Comparison of ENCODE assay signal across 14 cellular contexts in the genomic region with DNA sequence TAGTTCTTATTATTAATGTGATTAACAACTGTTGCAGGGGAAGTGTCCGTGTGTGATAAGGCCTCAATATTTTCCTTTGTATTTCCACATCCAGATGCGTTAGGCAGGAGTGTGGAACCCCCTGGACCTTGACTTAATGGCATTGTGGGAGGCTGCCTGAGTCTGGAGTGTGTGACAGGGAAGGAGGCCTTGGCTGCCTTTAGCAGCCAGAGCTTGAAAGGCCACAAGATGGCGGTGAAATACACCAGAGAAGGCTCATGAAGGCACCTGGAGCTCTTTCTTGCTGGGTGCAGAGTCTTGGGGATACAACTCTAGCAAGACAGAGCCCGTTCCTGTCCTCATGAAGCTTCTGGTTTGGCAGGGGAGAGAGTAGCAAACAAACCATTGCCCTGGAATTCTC. TPM values are rescaled to one million over a fixed set of nuclear protein-coding genes. Genes with fewer than 3 reads are reported as not detected.
DNase-seq lines count a peak whose midpoint lies in the region; ATAC-seq, FAIRE-seq and TF ChIP-seq lines count a peak whose summit lies in the region.
"Had no signal": no experiment of that assay in that cellular context is flagged by ENCODE, and none has a peak within 500 bp of the region (broad histone marks: within the 10 kb centered on the region; RNA-seq: fewer than 3 reads in every experiment).

No MANE protein-coding gene starts in this region.

- TF ChIP-seq POLR2A in K562 (conservative IDR thresholded peaks at IDR 0.05), result no peak

- H3K9me3 Mint-ChIP-seq in activated CD4-positive, alpha-beta T cell treated with anti-CD3 and anti-CD28 coated beads for 36 hours (ENCODE audit: low read depth), result no peaks in the 10 kb centered on the region
- H3K9me3 Mint-ChIP-seq in neural progenitor cell, result peaks cover 2% of the 10 kb centered on the region
- H3K9me3 Mint-ChIP-seq: natural killer cell treated with Interleukin-12 subunit alpha and Interleukin-12 subunit beta and Interleukin-15 and Interleukin-18, amount 100 ng/mL, for 72 hours had no signal

- BruUV-seq in K562 (replicated peaks; lab: Mats Ljungman, UMichigan), result no TSS peak

- in situ Hi-C loops in K562 (cut with MboI), result loop anchor here (10.0 to 25.0 kb wide), 2 partner anchors 319 to 441 kb away; a partner anchor contains a TSS

- no peak overlapping the region for H3K9ac ChIP-seq in K562 (ENCODE audit: insufficient read depth in 1 of 2, low read depth in 2 of 2, low read length in 2 of 2)
- H3K9ac ChIP-seq in neural progenitor cell, result no peak overlapping the region
- H3K9ac ChIP-seq: BLaER1 had no signal

- intact Hi-C loops in activated CD4-positive, alpha-beta T cell treated with anti-CD3 and anti-CD28 coated beads for 36 hours (cut with DNase I, micrococcal nuclease), result loop anchor here in 1 of 2 experiments (10.0 kb wide), 1 partner anchor 321 kb away; a partner anchor contains a TSS
- intact Hi-C loops in K562 (cut with micrococcal nuclease), result loop anchor here (10.0 kb wide), 1 partner anchor 169 kb away; no protein-coding TSS in a partner anchor

- no peaks in the 10 kb centered on the region for H3K4me1 Mint-ChIP-seq in activated CD4-positive, alpha-beta T cell treated with anti-CD3 and anti-CD28 coated beads for 36 hours
- no peaks in the 10 kb centered on the region for H3K4me1 Mint-ChIP-seq in neural progenitor cell
- H3K4me1 Mint-ChIP-seq: T-helper 17 cell had no signal

- peak; percentile 34 to 53 for TF ChIP-seq RAD21 in K562 (CRISPR knock-in tag; conservative IDR thresholded peaks at IDR 0.05 in 1 of 2, IDR thresholded peaks at IDR 0.05 in 1 of 2)

- POLR2A ChIA-PET in activated CD4-positive, alpha-beta T cell treated with anti-CD3 and anti-CD28 coated beads for 36 hours (lab: Charles Lee), result no interaction called here
- POLR2A ChIA-PET in K562 (lab: Yijun Ruan, JAX), result interaction anchor here (0.7 to 2.6 kb wide), 2 partner anchors 11 to 100 kb away, joined by 3 to 7 read pairs; no protein-coding TSS in a partner anchor

- no peaks in the 10 kb centered on the region for H3F3A ChIP-seq in neural progenitor cell (ENCODE audit: low read depth)

- no peaks in the 10 kb centered on the region for H3K27me3 Mint-ChIP-seq in activated CD4-positive, alpha-beta T cell treated with anti-CD3 and anti-CD28 coated beads for 36 hours
- peaks cover 4% of the 10 kb centered on the region for H3K27me3 Mint-ChIP-seq in neural progenitor cell (ENCODE audit: insufficient read depth, low read depth)
- H3K27me3 Mint-ChIP-seq: natural killer cell treated with Interleukin-12 subunit alpha and Interleukin-12 subunit beta and Interleukin-15 and Interleukin-18, amount 100 ng/mL, for 72 hours had no signal

- H3K36me3 ChIP-seq in K562 (ENCODE audit: control insufficient read depth, insufficient read depth, low read length) (no peaks in the 10 kb centered on the region), neural progenitor cell (no peaks in the 10 kb centered on the region)
- H3K36me3 ChIP-seq: adrenal gland, BLaER1 had no signal

- H3K79me2 ChIP-seq in K562 (ENCODE audit: control insufficient read depth, insufficient read depth, low read length), result no peaks in the 10 kb centered on the region
- no peaks in the 10 kb centered on the region for H3K79me2 ChIP-seq in neural progenitor cell (ENCODE audit: low read depth)

- ATAC-seq in activated CD4-positive, alpha-beta T cell treated with anti-CD3 and anti-CD28 coated beads for 36 hours, result no peak
- ATAC-seq in K562, result peak; percentile 80
- ATAC-seq in GM18520 (IDR thresholded peaks at IDR 0.05; ENCODE audit: unreplicated experiment), result no peak
- ATAC-seq: natural killer cell treated with Interleukin-12 subunit alpha and Interleukin-12 subunit beta and Interleukin-15 and Interleukin-18, amount 100 ng/mL, for 72 hours; T-helper 17 cell had no signal

- H2AFZ ChIP-seq in K562 (ENCODE audit: low read depth, low read length), result no peak overlapping the region
- no peak overlapping the region for H2AFZ ChIP-seq in neural progenitor cell (replicated peaks)

- H4K20me1 ChIP-seq in K562 (replicated peaks; ENCODE audit: control insufficient read depth, insufficient read depth, low read length) (no peaks in the 10 kb centered on the region), neural progenitor cell (ENCODE audit: low read depth) (no peaks in the 10 kb centered on the region)
- H4K20me1 ChIP-seq: BLaER1 had no signal

- no peak overlapping the region for H3K4me2 ChIP-seq in K562 (ENCODE audit: insufficient read depth, low read length)
- no peak overlapping the region for H3K4me2 ChIP-seq in neural progenitor cell
- H3K4me2 ChIP-seq: BLaER1 had no signal

- H3K27me3 ChIP-seq in K562 (ENCODE audit: control insufficient read depth in 2 of 2, insufficient read depth in 2 of 2, low read length in 2 of 2) (peaks cover 0 to 25% of the 10 kb centered on the region in 2 experiments; a peak in 3 of 5 replicates), neural progenitor cell (no peaks in the 10 kb centered on the region)
- H3K27me3 ChIP-seq: adrenal gland, BLaER1 had no signal

- no peaks in the 10 kb centered on the region for H3K9me1 ChIP-seq in K562 (ENCODE audit: control insufficient read depth, insufficient read depth, low read length)

- no peak overlapping the region for H3K27ac Mint-ChIP-seq in activated CD4-positive, alpha-beta T cell treated with anti-CD3 and anti-CD28 coated beads for 36 hours
- H3K27ac Mint-ChIP-seq in neural progenitor cell, result no peak overlapping the region
- H3K27ac Mint-ChIP-seq: natural killer cell treated with Interleukin-12 subunit alpha and Interleukin-12 subunit beta and Interleukin-15 and Interleukin-18, amount 100 ng/mL, for 72 hours; T-helper 17 cell had no signal

- H3K27ac ChIP-seq in K562 (ENCODE audit: extremely low read depth, low read depth, low read length) (no peak overlapping the region), neural progenitor cell (no peak overlapping the region)
- H3K27ac ChIP-seq: adrenal gland, BLaER1 had no signal

- H3K4me1 ChIP-seq in K562 (replicated peaks in 1 of 2; ENCODE audit: control insufficient read depth in 2 of 2, insufficient read depth in 2 of 2, low read length in 2 of 2) (peaks cover 0 to 2% of the 10 kb centered on the region in 2 experiments; a peak in 1 of 5 replicates), neural progenitor cell (no peaks in the 10 kb centered on the region)
- H3K4me1 ChIP-seq: adrenal gland, BLaER1 had no signal

- H3K4me3 ChIP-seq in K562, result no peak overlapping the region
- no peak overlapping the region for H3K4me3 ChIP-seq in neural progenitor cell
- H3K4me3 ChIP-seq: adrenal gland, BLaER1 had no signal

- H3K9me3 ChIP-seq in K562 (replicated peaks; ENCODE audit: control insufficient read depth, insufficient read depth, low read depth, low read length) (no peaks in the 10 kb centered on the region), neural progenitor cell (ENCODE audit: low read depth) (no peaks in the 10 kb centered on the region)
- H3K9me3 ChIP-seq: adrenal gland, BLaER1 had no signal

- WGBS in K562 (ENCODE audit: insufficient coverage, low coverage, missing lambda C conversion rate), result 3% methylated on average over 4 of the region's 4 CpGs

- CTCF ChIA-PET in activated CD4-positive, alpha-beta T cell treated with anti-CD3 and anti-CD28 coated beads for 36 hours (lab: Charles Lee), result interaction anchor here (1.2 to 1.7 kb wide), 3 partner anchors 8 to 118 kb away, joined by 3 to 7 read pairs (median 5); no protein-coding TSS in a partner anchor
- CTCF ChIA-PET in K562 (lab: Yijun Ruan, JAX; ENCODE audit: low intra/inter-chr PET ratio), result interaction anchor here (0.6 kb wide), 1 partner anchor 437 kb away, joined by 3 read pairs; no protein-coding TSS in a partner anchor

- no peaks in the 10 kb centered on the region for H3K36me3 Mint-ChIP-seq in activated CD4-positive, alpha-beta T cell treated with anti-CD3 and anti-CD28 coated beads for 36 hours (ENCODE audit: low read depth)
- H3K36me3 Mint-ChIP-seq in neural progenitor cell, result no peaks in the 10 kb centered on the region
- H3K36me3 Mint-ChIP-seq: natural killer cell treated with Interleukin-12 subunit alpha and Interleukin-12 subunit beta and Interleukin-15 and Interleukin-18, amount 100 ng/mL, for 72 hours had no signal

- no peak overlapping the region for H3K4me3 Mint-ChIP-seq in activated CD4-positive, alpha-beta T cell treated with anti-CD3 and anti-CD28 coated beads for 36 hours
- no peak overlapping the region for H3K4me3 Mint-ChIP-seq in neural progenitor cell
- H3K4me3 Mint-ChIP-seq: natural killer cell treated with Interleukin-12 subunit alpha and Interleukin-12 subunit beta and Interleukin-15 and Interleukin-18, amount 100 ng/mL, for 72 hours; T-helper 17 cell had no signal

- TF ChIP-seq EP300 in K562 (IDR thresholded peaks at IDR 0.05; ENCODE audit: low read length), result no peak

- DNase-seq in activated CD4-positive, alpha-beta T cell treated with anti-CD3 and anti-CD28 coated beads for 36 hours, result peak; percentile 12
- DNase-seq in activated CD4-positive, alpha-beta T cell treated with anti-CD3 and anti-CD28 coated beads for 48 hours, result no peak
- DNase-seq in M059J (ENCODE audit: low read depth) (peak; percentile 37), K562 (ENCODE audit: extremely low read depth in 1 of 4, low spot score in 3 of 4) (peak in 2 of 4 experiments; percentile 15 to 32), neural progenitor cell (ENCODE audit: low spot score) (peak; percentile 59), NCI-H2171 (lab: John Stamatoyannopoulos, UW) (no peak)
- no peak for DNase-seq in stimulated activated CD4-positive, alpha-beta T cell treated with anti-CD3 and anti-CD28 coated beads, Interleukin-4, amount 100 ng/mL, for 24 hours
- DNase-seq: adrenal gland, NCI-H510A, T-helper 17 cell had no signal

- TF ChIP-seq CTCF in K562 (IDR thresholded peaks at IDR 0.05 in 2 of 3, conservative IDR thresholded peaks at IDR 0.05 in 1 of 3; ENCODE audit: insufficient read depth in 2 of 3, low read depth in 1 of 3, low read length in 3 of 3) (peak; percentile 36 to 47 (median 39); a peak in 5 of 6 replicates), neural progenitor cell (IDR thresholded peaks at IDR 0.05) (peak; percentile 47)

- peak; percentile 42 for FAIRE-seq in K562 (lab: Jason Lieb, UNC)
- FAIRE-seq: islet of Langerhans had no signal

RNA-seq across cellular contexts. Expression of a gene that starts 36.9 kb away (rescaled TPM):
- 10 to 100 TPM; 76.1 to 87.2 TPM for total RNA-seq in activated CD4-positive, alpha-beta T cell treated with anti-CD3 and anti-CD28 coated beads for 36 hours
- total RNA-seq in M059J (2014; rRNA removed; shearing (Covaris generic)), result 101 and 238 TPM in 2 replicates
- 15.1 and 30.6 TPM in 2 replicates for total RNA-seq in K562 (2011; cell fraction: chromatin; rRNA removed; ENCODE audit: low replicate concordance)
- total RNA-seq in K562 (2011; cell fraction: nucleolus; rRNA removed), result 9.7 and 14.5 TPM in 2 replicates
- total RNA-seq in K562 (2011; cell fraction: nucleoplasm; rRNA removed), result 12.2 and 21.1 TPM in 2 replicates
- total RNA-seq in K562 (2014; rRNA removed), result 316 and 1,050 TPM in 2 replicates
- 43.0 and 52.0 TPM in 2 replicates for total RNA-seq in K562 (2014; rRNA removed; fragmentation: Illumina TruSeq; extraction: Trizol)
- 32.9 and 34.6 TPM in 2 replicates for total RNA-seq in K562 (2015; rRNA removed; fragmentation: Illumina TruSeq; extraction: Trizol)
- total RNA-seq in K562 (2021), result 66.9 and 77.6 TPM in 2 replicates
- 58.3 and 73.7 TPM in 2 replicates for polyA plus RNA-seq in K562 (2011; rRNA removed)
- polyA plus RNA-seq in K562 (2011; cell fraction: cytosol; rRNA removed), result 63.0 and 229 TPM in 2 replicates
- polyA plus RNA-seq in K562 (2011; cell fraction: nucleus; rRNA removed), result 25.9 and 40.4 TPM in 2 replicates
- polyA plus RNA-seq in K562 (2012), result 34.3 and 43.5 TPM in 2 replicates
- 38.2 and 47.6 TPM in 2 replicates for polyA plus RNA-seq in K562 (2014; fragmentation: Illumina TruSeq; extraction: Trizol)
- polyA plus RNA-seq in K562 (2014; fragmentation: Nextera tagmentation; extraction: Ambion mirVana), result 10 to 100 TPM in 1 of 2 experiments, 1 to 10 TPM in 1; 9.2 to 10.6 TPM
- 370 and 537 TPM in 2 replicates for polyA plus RNA-seq in K562 (2014; rRNA removed)
- 86.9 and 94.7 TPM in 2 replicates for polyA minus RNA-seq in K562 (2011; rRNA and poly(A)+ RNA removed)
- 37.8 and 44.7 TPM in 2 replicates for polyA minus RNA-seq in K562 (2011; cell fraction: cytosol; rRNA and poly(A)+ RNA removed)
- polyA minus RNA-seq in K562 (2011; cell fraction: nucleus; rRNA and poly(A)+ RNA removed), result 20.8 and 24.2 TPM in 2 replicates
- total RNA-seq in neural progenitor cell (ENCODE audit: low replicate concordance), result 204 and 1,069 TPM in 2 replicates

Comparison
In these comparisons a context has a peak if more than half of its experiments do, and no peak if none do; other contexts are left out.
1. DNase-seq: peak in activated CD4-positive, alpha-beta T cell treated with anti-CD3 and anti-CD28 coated beads for 36 hours (single experiment), M059J (single experiment) and neural progenitor cell (single experiment); none in activated CD4-positive, alpha-beta T cell treated with anti-CD3 and anti-CD28 coated beads for 48 hours (single experiment), stimulated activated CD4-positive, alpha-beta T cell treated with anti-CD3 and anti-CD28 coated beads, Interleukin-4, amount 100 ng/mL, for 24 hours (single experiment) and NCI-H2171 (single experiment).